ENCODE assay signal across 9 cellular contexts in the genomic region with DNA sequence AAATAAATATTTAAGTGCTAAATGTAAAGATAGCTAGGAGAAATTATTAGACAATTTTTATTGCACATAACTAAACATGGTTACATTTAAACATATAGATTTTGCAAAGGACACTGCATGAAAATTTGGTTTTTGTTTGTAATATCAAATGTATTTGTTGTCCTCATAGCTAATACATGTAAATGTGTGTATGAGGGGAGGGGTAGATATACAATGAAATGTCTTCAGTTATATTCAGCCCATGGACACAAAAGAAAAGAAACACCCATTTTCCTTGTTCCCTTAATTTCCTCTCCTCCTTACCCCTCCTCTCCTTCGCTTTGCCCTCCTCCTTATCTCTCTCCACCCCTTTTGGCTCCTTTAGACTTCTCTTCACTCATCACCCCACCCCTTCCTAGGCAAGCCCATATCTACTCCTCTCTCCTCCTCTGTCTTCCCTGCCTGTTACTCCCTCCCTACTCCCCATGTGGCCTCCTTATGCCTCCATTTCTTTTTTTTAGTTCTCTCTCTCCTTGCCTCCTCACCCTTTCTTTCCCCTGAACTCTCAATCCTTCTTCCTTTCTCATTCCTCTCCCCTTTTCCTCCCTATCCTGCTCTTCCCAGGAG. TPM values are rescaled to one million over a fixed set of nuclear protein-coding genes. Genes with fewer than 3 reads are reported as not detected.
A peak's percentile ranks its signal among the peaks of the same experiment; 100 is the strongest.
DNase-seq lines count a peak whose midpoint lies in the region; FAIRE-seq and TF ChIP-seq lines count a peak whose summit lies in the region.
"Had no signal": no experiment of that assay in that cellular context is flagged by ENCODE, and none has a peak within 500 bp of the region (broad histone marks: within the 10 kb centered on the region; RNA-seq: fewer than 3 reads in every experiment).

No MANE protein-coding gene starts in this region.

- CTCF ChIA-PET in activated naive CD4-positive, alpha-beta T cell treated with anti-CD3 and anti-CD28 coated beads, Interleukin-2, amount 10 ng/mL, durations not matched to agents 7 days and 5 days (lab: Charles Lee) = no interaction called here

- no peaks in the 10 kb centered on the region for H3K9me3 Mint-ChIP-seq in activated naive CD4-positive, alpha-beta T cell treated with anti-CD3 and anti-CD28 coated beads, Interleukin-2, amount 10 ng/mL, durations not matched to agents 7 days and 5 days

- TF ChIP-seq CTCF in kidney (IDR thresholded peaks at IDR 0.05; ENCODE audit: borderline replicate concordance, extremely low read depth, insufficient read depth) = no peak

- H3K27me3 Mint-ChIP-seq in activated naive CD4-positive, alpha-beta T cell treated with anti-CD3 and anti-CD28 coated beads, Interleukin-2, amount 10 ng/mL, durations not matched to agents 7 days and 5 days = peaks cover 3% of the 10 kb centered on the region

- H3K9me3 ChIP-seq in kidney (ENCODE audit: control insufficient read depth in 1 of 2, low read length in 2 of 2) (no peaks in the 10 kb centered on the region), skeletal muscle satellite cell (replicated peaks; ENCODE audit: low read length) (no peaks in the 10 kb centered on the region)

- H3K4me3 Mint-ChIP-seq in activated naive CD4-positive, alpha-beta T cell treated with anti-CD3 and anti-CD28 coated beads, Interleukin-2, amount 10 ng/mL, durations not matched to agents 7 days and 5 days = no peak overlapping the region

- H3K9ac ChIP-seq in kidney (ENCODE audit: low read length in 2 of 2) (no peak overlapping the region), skeletal muscle satellite cell (ENCODE audit: low read depth, low read length) (peak overlapping the region; percentile 95)

- peak overlapping the region; percentile 3 to 35 for H3K27ac ChIP-seq in kidney (ENCODE audit: low read depth in 2 of 2, low read length in 2 of 2)

- H3K36me3 Mint-ChIP-seq in activated naive CD4-positive, alpha-beta T cell treated with anti-CD3 and anti-CD28 coated beads, Interleukin-2, amount 10 ng/mL, durations not matched to agents 7 days and 5 days = no peaks in the 10 kb centered on the region

- no peaks in the 10 kb centered on the region for H3K4me1 ChIP-seq in kidney (ENCODE audit: control insufficient read depth in 1 of 2, insufficient read depth in 1 of 2, low read depth in 1 of 2, low read length in 2 of 2)
- H3K4me1 ChIP-seq in skeletal muscle satellite cell (ENCODE audit: control insufficient read depth, insufficient read depth, low read length) = peaks cover 42% of the 10 kb centered on the region

- intact Hi-C loops in kidney (cut with DNase I) = no loop called here

- no peaks in the 10 kb centered on the region for H3K27me3 ChIP-seq in skeletal muscle satellite cell (ENCODE audit: control insufficient read depth, insufficient read depth, low read length)

- no peaks in the 10 kb centered on the region for H3K4me1 Mint-ChIP-seq in activated naive CD4-positive, alpha-beta T cell treated with anti-CD3 and anti-CD28 coated beads, Interleukin-2, amount 10 ng/mL, durations not matched to agents 7 days and 5 days

- H3K27ac Mint-ChIP-seq in activated naive CD4-positive, alpha-beta T cell treated with anti-CD3 and anti-CD28 coated beads, Interleukin-2, amount 10 ng/mL, durations not matched to agents 7 days and 5 days = no peak overlapping the region

- H3K4me2 ChIP-seq in skeletal muscle satellite cell (ENCODE audit: low read length) = peak overlapping the region; percentile 86

- no peaks in the 10 kb centered on the region for H3K36me3 ChIP-seq in kidney (ENCODE audit: control insufficient read depth in 1 of 2, insufficient read depth in 2 of 2, low read length in 2 of 2)
- H3K36me3 ChIP-seq in skeletal muscle satellite cell (ENCODE audit: insufficient read depth, low read length) = no peaks in the 10 kb centered on the region

- peak; percentile 95 for FAIRE-seq in G401.6 (lab: Jason Lieb, UNC)
- FAIRE-seq in kidney (lab: Jason Lieb, UNC) = no peak

- DNase-seq in astrocyte of the hippocampus (ENCODE audit: low read depth, low spot score) (peak; percentile 26), kidney (no peak), COR-L47 (lab: John Stamatoyannopoulos, UW) (no peak), NCI-H524 treated with DMSO at 0.1 percent for 48 hours (lab: John Stamatoyannopoulos, UW) (no peak)
- no peak for DNase-seq in activated naive CD4-positive, alpha-beta T cell treated with anti-CD3 and anti-CD28 coated beads, Interleukin-2, amount 10 ng/mL, durations not matched to agents 7 days and 5 days
- DNase-seq in stimulated activated CD4-positive, alpha-beta T cell treated with anti-CD3 and anti-CD28 coated beads, Interleukin-2, amount 100 ng/mL, for 48 hours = no peak
- DNase-seq: occipital lobe had no signal

- H3K4me3 ChIP-seq in kidney (ENCODE audit: low read length in 2 of 2) (peak overlapping the region; percentile 33 to 62), skeletal muscle satellite cell (ENCODE audit: low read length) (peak overlapping the region; percentile 81)

RNA-seq across cellular contexts. Expression of a gene that starts 1.4 kb away (rescaled TPM):
- 138 TPM for total RNA-seq in kidney
- polyA plus RNA-seq in kidney (ENCODE audit: insufficient read depth, low read depth, low replicate concordance) = 32.2 TPM
- total RNA-seq in skeletal muscle satellite cell (2012; rRNA removed) = 609 and 867 TPM in 2 replicates
